21 cellular contexts compared by ENCODE assay signal in genomic region chr10:116111483-116112095, GRCh38.
"Had no signal": no experiment of that assay in that cellular context is flagged by ENCODE, and none has a peak within 500 bp of the region (broad histone marks: within the 10 kb centered on the region; RNA-seq: fewer than 3 reads in every experiment).

No MANE protein-coding gene starts in this region.

- H3K27ac Mint-ChIP-seq: memory B cell; naive B cell; nephron; stimulated activated naive B cell treated with anti-CD40 and anti-IgM and Interleukin-4, amounts not matched to agents 10 μg/mL and 1 μg/mL and 100 μg/mL, for 72 hours; stimulated activated naive CD8-positive, alpha-beta T cell treated with anti-CD3 and anti-CD28 coated beads, Interleukin-15, amount 100 ng/mL, for 72 hours had no signal

- H3K4me3 Mint-ChIP-seq: memory B cell; naive B cell; nephron; stimulated activated naive B cell treated with anti-CD40 and anti-IgM and Interleukin-4, amounts not matched to agents 10 μg/mL and 1 μg/mL and 100 μg/mL, for 72 hours; stimulated activated naive CD8-positive, alpha-beta T cell treated with anti-CD3 and anti-CD28 coated beads, Interleukin-15, amount 100 ng/mL, for 72 hours had no signal

- H3K27me3 Mint-ChIP-seq: memory B cell; naive B cell; stimulated activated naive B cell treated with anti-CD40 and anti-IgM and Interleukin-4, amounts not matched to agents 10 μg/mL and 1 μg/mL and 100 μg/mL, for 72 hours had no signal

- H3K4me1 ChIP-seq: colonic mucosa, gastrocnemius medialis, left ventricle myocardium inferior, lower lobe of right lung, right atrium auricular region, sigmoid colon, transverse colon had no signal

- H3K9me3 Mint-ChIP-seq: memory B cell; nephron; stimulated activated naive CD8-positive, alpha-beta T cell treated with anti-CD3 and anti-CD28 coated beads, Interleukin-15, amount 100 ng/mL, for 72 hours had no signal

- H3K4me1 Mint-ChIP-seq: memory B cell; naive B cell; nephron; stimulated activated naive B cell treated with anti-CD40 and anti-IgM and Interleukin-4, amounts not matched to agents 10 μg/mL and 1 μg/mL and 100 μg/mL, for 72 hours; stimulated activated naive CD8-positive, alpha-beta T cell treated with anti-CD3 and anti-CD28 coated beads, Interleukin-15, amount 100 ng/mL, for 72 hours had no signal

- H3K36me3 ChIP-seq: colonic mucosa, gastrocnemius medialis, left ventricle myocardium inferior, lower lobe of right lung, neutrophil, right atrium auricular region, sigmoid colon, thoracic aorta, transverse colon had no signal

- DNase-seq: colonic mucosa; effector memory CD4-positive, alpha-beta T cell; gastrocnemius medialis; left ventricle myocardium inferior; lower lobe of right lung; naive B cell; sigmoid colon; stimulated activated CD4-positive, alpha-beta T cell treated with anti-CD3 and anti-CD28 coated beads, Interleukin-2, amount 100 ng/mL, for 24 hours; stimulated activated CD4-positive, alpha-beta T cell treated with anti-CD3 and anti-CD28 coated beads, Interleukin-4, amount 100 ng/mL, for 4 hours; stimulated activated naive B cell treated with anti-CD40 and anti-IgM and Interleukin-4, amounts not matched to agents 10 μg/mL and 1 μg/mL and 100 μg/mL, for 72 hours; stimulated activated naive CD8-positive, alpha-beta T cell treated with anti-CD3 and anti-CD28 coated beads, Interleukin-15, amount 100 ng/mL, for 72 hours; substantia nigra; transverse colon had no signal

- H3K9me3 ChIP-seq: colonic mucosa, gastrocnemius medialis, left ventricle myocardium inferior, lower lobe of right lung, neutrophil, right atrium auricular region, sigmoid colon, thoracic aorta, transverse colon had no signal

- H3K27ac ChIP-seq: colonic mucosa, gastrocnemius medialis, left ventricle myocardium inferior, lower lobe of right lung, neutrophil, right atrium auricular region, sigmoid colon, skin epidermis, thoracic aorta, transverse colon had no signal

- H3K4me3 ChIP-seq: colonic mucosa, gastrocnemius medialis, left ventricle myocardium inferior, lower lobe of right lung, right atrium auricular region, sigmoid colon, skin epidermis, thoracic aorta, transverse colon had no signal

- H3K36me3 Mint-ChIP-seq: memory B cell; naive B cell; stimulated activated naive B cell treated with anti-CD40 and anti-IgM and Interleukin-4, amounts not matched to agents 10 μg/mL and 1 μg/mL and 100 μg/mL, for 72 hours had no signal

- FAIRE-seq: endometrium, islet of Langerhans had no signal

- H3K27me3 ChIP-seq: colonic mucosa, gastrocnemius medialis, neutrophil, right atrium auricular region, sigmoid colon, transverse colon had no signal
